In the genomic region with DNA sequence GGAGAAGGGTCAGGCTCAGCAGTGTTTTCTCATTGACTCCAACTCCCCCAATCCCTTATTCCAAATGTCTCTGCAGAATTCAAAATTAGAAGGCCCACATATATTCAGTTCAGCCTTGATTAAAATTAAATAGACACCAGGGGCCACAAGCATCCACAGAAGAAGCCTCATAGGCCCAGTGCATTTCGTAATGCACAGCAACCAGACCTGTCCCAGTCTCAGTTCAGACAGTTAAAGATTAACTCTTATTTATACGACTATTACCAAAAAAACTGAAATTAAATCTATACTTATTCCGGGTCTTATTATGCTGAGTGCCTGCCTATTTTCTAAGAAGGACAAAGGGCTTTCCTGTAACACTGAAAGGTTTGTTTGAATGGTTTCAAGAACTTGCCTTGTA, we compare ENCODE assay signal across 17 cellular contexts. TPM values are rescaled to one million over a fixed set of nuclear protein-coding genes. Genes with fewer than 3 reads are reported as not detected.
DNase-seq lines count a peak whose midpoint lies in the region; ATAC-seq, FAIRE-seq and TF ChIP-seq lines count a peak whose summit lies in the region.
"Had no signal": no experiment of that assay in that cellular context is flagged by ENCODE, and none has a peak within 500 bp of the region (broad histone marks: within the 10 kb centered on the region; RNA-seq: fewer than 3 reads in every experiment).

No MANE protein-coding gene starts in this region.

- no peak overlapping the region for H3K27ac ChIP-seq in K562 (ENCODE audit: extremely low read depth, low read depth, low read length)
- peak overlapping the region in 2 of 3 donors; percentile 41 to 71 for H3K27ac ChIP-seq in right lobe of liver
- H3K27ac ChIP-seq in right atrium auricular region = no peak overlapping the region
- H3K27ac ChIP-seq: 22Rv1, BLaER1, HL-60 had no signal

- BruUV-seq in K562 (replicated peaks; lab: Mats Ljungman, UMichigan) = TSS peak; percentile 4

- ATAC-seq in activated T-cell treated with anti-CD3 and anti-CD28 coated beads, Interleukin-2, amount 50 U/mL, for 4 hours = no peak
- ATAC-seq in K562 = no peak
- ATAC-seq in right lobe of liver = peak; percentile 74 to 83 (median 81)

- intact Hi-C loops in K562 (cut with micrococcal nuclease) (no loop called here), right lobe of liver (cut with DNase I) (loop anchor here in 1 of 2 donors (10.0 kb wide), 1 partner anchor 100 kb away; no protein-coding TSS in a partner anchor)

- H3K27ac Mint-ChIP-seq in activated T-cell treated with anti-CD3 and anti-CD28 coated beads, Interleukin-2, amount 50 U/mL, for 24 hours = peak overlapping the region; percentile 20
- peak overlapping the region; percentile 33 for H3K27ac Mint-ChIP-seq in type B pancreatic cell
- H3K27ac Mint-ChIP-seq: HFFc6 had no signal

- H3K36me3 ChIP-seq in K562 (ENCODE audit: control insufficient read depth, insufficient read depth, low read length) (peaks cover 99% of the 10 kb centered on the region), right lobe of liver (peaks cover 0 to 68% (median 29%) of the 10 kb centered on the region in 4 donors), right atrium auricular region (peaks cover 85% of the 10 kb centered on the region)

- no peaks in the 10 kb centered on the region for H3K27me3 ChIP-seq in K562 (ENCODE audit: control insufficient read depth in 2 of 2, insufficient read depth in 2 of 2, low read length in 2 of 2)
- no peaks in the 10 kb centered on the region for H3K27me3 ChIP-seq in right lobe of liver
- H3K27me3 ChIP-seq in right atrium auricular region = no peaks in the 10 kb centered on the region
- H3K27me3 ChIP-seq: BLaER1 had no signal

- peaks cover 100% of the 10 kb centered on the region for H3K36me3 Mint-ChIP-seq in activated T-cell treated with anti-CD3 and anti-CD28 coated beads, Interleukin-2, amount 50 U/mL, for 24 hours (ENCODE audit: low read depth)
- H3K36me3 Mint-ChIP-seq in activated T-cell treated with anti-CD3 and anti-CD28 coated beads, Interleukin-2, amount 50 U/mL, for 4 hours (ENCODE audit: insufficient read depth) = peaks cover 61% of the 10 kb centered on the region
- peaks cover 33% of the 10 kb centered on the region for H3K36me3 Mint-ChIP-seq in type B pancreatic cell

- in situ Hi-C loops in K562 (cut with MboI) = no loop called here

- WGBS in K562 (ENCODE audit: insufficient coverage, low coverage, missing lambda C conversion rate) = 92% methylated on average over 3 of the region's 3 CpGs
- 31% methylated on average over 3 of the region's 3 CpGs for WGBS in right lobe of liver (ENCODE audit: insufficient coverage, low coverage, low lambda C conversion rate, missing lambda C conversion rate)

- no peaks in the 10 kb centered on the region for H3K9me3 ChIP-seq in K562 (replicated peaks; ENCODE audit: control insufficient read depth, insufficient read depth, low read depth, low read length)
- no peaks in the 10 kb centered on the region for H3K9me3 ChIP-seq in right lobe of liver
- no peaks in the 10 kb centered on the region for H3K9me3 ChIP-seq in right atrium auricular region
- H3K9me3 ChIP-seq: BLaER1, Caco-2 had no signal

- H3K27me3 Mint-ChIP-seq in activated T-cell treated with anti-CD3 and anti-CD28 coated beads, Interleukin-2, amount 50 U/mL, for 24 hours = no peaks in the 10 kb centered on the region
- H3K27me3 Mint-ChIP-seq in activated T-cell treated with anti-CD3 and anti-CD28 coated beads, Interleukin-2, amount 50 U/mL, for 4 hours (ENCODE audit: low read depth) = no peaks in the 10 kb centered on the region
- no peaks in the 10 kb centered on the region for H3K27me3 Mint-ChIP-seq in type B pancreatic cell
- H3K27me3 Mint-ChIP-seq: CD8-positive, alpha-beta memory T cell had no signal

- TF ChIP-seq POLR2A in K562 (conservative IDR thresholded peaks at IDR 0.05) (no peak), right lobe of liver (IDR thresholded peaks at IDR 0.05) (no peak)

- TF ChIP-seq EP300 in K562 (IDR thresholded peaks at IDR 0.05; ENCODE audit: low read length) = no peak

- no peaks in the 10 kb centered on the region for H3K9me1 ChIP-seq in K562 (ENCODE audit: control insufficient read depth, insufficient read depth, low read length)

- H2AFZ ChIP-seq in K562 (ENCODE audit: low read depth, low read length) = no peak overlapping the region

- H3K9me3 Mint-ChIP-seq in activated T-cell treated with anti-CD3 and anti-CD28 coated beads, Interleukin-2, amount 50 U/mL, for 24 hours = no peaks in the 10 kb centered on the region
- H3K9me3 Mint-ChIP-seq in activated T-cell treated with anti-CD3 and anti-CD28 coated beads, Interleukin-2, amount 50 U/mL, for 4 hours = no peaks in the 10 kb centered on the region
- H3K9me3 Mint-ChIP-seq in type B pancreatic cell = no peaks in the 10 kb centered on the region
- H3K9me3 Mint-ChIP-seq: CD8-positive, alpha-beta memory T cell; HFFc6 had no signal

- TF ChIP-seq CTCF in K562 (IDR thresholded peaks at IDR 0.05 in 2 of 3, conservative IDR thresholded peaks at IDR 0.05 in 1 of 3; ENCODE audit: insufficient read depth in 2 of 3, low read depth in 1 of 3, low read length in 3 of 3) = no peak
- TF ChIP-seq CTCF in right lobe of liver (IDR thresholded peaks at IDR 0.05) = peak in 2 of 4 donors; percentile 17 to 28
- TF ChIP-seq CTCF in type B pancreatic cell (conservative IDR thresholded peaks at IDR 0.05) = no peak
- no peak for TF ChIP-seq CTCF in right atrium auricular region (IDR thresholded peaks at IDR 0.05)

- no peak for TF ChIP-seq RAD21 in K562 (CRISPR knock-in tag; conservative IDR thresholded peaks at IDR 0.05 in 1 of 2, IDR thresholded peaks at IDR 0.05 in 1 of 2)

- H3K4me3 Mint-ChIP-seq in activated T-cell treated with anti-CD3 and anti-CD28 coated beads, Interleukin-2, amount 50 U/mL, for 24 hours = no peak overlapping the region
- no peak overlapping the region for H3K4me3 Mint-ChIP-seq in activated T-cell treated with anti-CD3 and anti-CD28 coated beads, Interleukin-2, amount 50 U/mL, for 4 hours
- no peak overlapping the region for H3K4me3 Mint-ChIP-seq in type B pancreatic cell
- H3K4me3 Mint-ChIP-seq: CD8-positive, alpha-beta memory T cell; HFFc6 had no signal

- H3K4me3 ChIP-seq in K562 (no peak overlapping the region), right lobe of liver (no peak overlapping the region), right atrium auricular region (no peak overlapping the region)
- H3K4me3 ChIP-seq: BLaER1 had no signal

- DNase-seq in activated T-cell treated with anti-CD3 and anti-CD28 coated beads, Interleukin-2, amount 50 U/mL, for 24 hours = peak; percentile 2
- DNase-seq in activated T-cell treated with anti-CD3 and anti-CD28 coated beads, Interleukin-2, amount 50 U/mL, for 4 hours = no peak
- DNase-seq in K562 (ENCODE audit: extremely low read depth in 1 of 4, low spot score in 3 of 4) (no peak), right lobe of liver (no peak), type B pancreatic cell (ENCODE audit: extremely low spot score, unreplicated experiment) (no peak), right atrium auricular region (ENCODE audit: low spot score) (no peak)
- no peak for DNase-seq in effector CD8-positive, alpha-beta T cell (lab: John Stamatoyannopoulos, UW)
- DNase-seq: Caco-2; CD8-positive, alpha-beta memory T cell; GF-D8; HCEC 1CT; HFFc6 had no signal

- H4K20me1 ChIP-seq in K562 (replicated peaks; ENCODE audit: control insufficient read depth, insufficient read depth, low read length) = peaks cover 7% of the 10 kb centered on the region; the same call in 1 of the 2 replicates

- CTCF ChIA-PET in K562 (lab: Yijun Ruan, JAX; ENCODE audit: low intra/inter-chr PET ratio) = no interaction called here

- H3K4me1 ChIP-seq in K562 (replicated peaks in 1 of 2; ENCODE audit: control insufficient read depth in 2 of 2, insufficient read depth in 2 of 2, low read length in 2 of 2) = peaks cover 0 to 6% of the 10 kb centered on the region in 2 experiments; a peak in 2 of 5 replicates
- peaks cover 0 to 22% (median 10%) of the 10 kb centered on the region in 4 donors for H3K4me1 ChIP-seq in right lobe of liver
- H3K4me1 ChIP-seq in right atrium auricular region = no peaks in the 10 kb centered on the region
- H3K4me1 ChIP-seq: BLaER1, Caco-2 had no signal

- no peak overlapping the region for H3K4me2 ChIP-seq in K562 (ENCODE audit: insufficient read depth, low read length)
- H3K4me2 ChIP-seq: BLaER1 had no signal

- POLR2A ChIA-PET in K562 (lab: Yijun Ruan, JAX) = no interaction called here

- H3K9ac ChIP-seq in K562 (ENCODE audit: insufficient read depth in 1 of 2, low read depth in 2 of 2, low read length in 2 of 2) = no peak overlapping the region
- H3K9ac ChIP-seq: BLaER1 had no signal

- H3K4me1 Mint-ChIP-seq in activated T-cell treated with anti-CD3 and anti-CD28 coated beads, Interleukin-2, amount 50 U/mL, for 24 hours (ENCODE audit: low read depth) = peaks cover 2% of the 10 kb centered on the region
- H3K4me1 Mint-ChIP-seq in activated T-cell treated with anti-CD3 and anti-CD28 coated beads, Interleukin-2, amount 50 U/mL, for 4 hours (ENCODE audit: low read depth) = peaks cover 5% of the 10 kb centered on the region
- peaks cover 7% of the 10 kb centered on the region for H3K4me1 Mint-ChIP-seq in type B pancreatic cell (ENCODE audit: unreplicated experiment)

- H3K79me2 ChIP-seq in K562 (ENCODE audit: control insufficient read depth, insufficient read depth, low read length) = no peaks in the 10 kb centered on the region; the same call in 2 of the 3 replicates

- FAIRE-seq in K562 (lab: Jason Lieb, UNC) = no peak
- FAIRE-seq: GM19239 had no signal

RNA-seq across cellular contexts. Expression of a gene that starts 41.8 kb away (rescaled TPM):
- total RNA-seq in activated T-cell treated with anti-CD3 and anti-CD28 coated beads, Interleukin-2, amount 50 U/mL, for 4 hours = not detected
- not detected in 2 replicates for total RNA-seq in K562 (2011; cell fraction: chromatin; rRNA removed; ENCODE audit: low replicate concordance)
- not detected in 2 replicates for total RNA-seq in K562 (2011; cell fraction: nucleolus; rRNA removed)
- not detected in 2 replicates for total RNA-seq in K562 (2011; cell fraction: nucleoplasm; rRNA removed)
- not detected in 2 replicates for total RNA-seq in K562 (2014; rRNA removed)
- not detected in 2 replicates for total RNA-seq in K562 (2014; rRNA removed; fragmentation: Illumina TruSeq; extraction: Trizol)
- not detected in 2 replicates for total RNA-seq in K562 (2015; rRNA removed; fragmentation: Illumina TruSeq; extraction: Trizol)
- total RNA-seq in K562 (2021) = not detected in 2 replicates
- not detected in 2 replicates for polyA plus RNA-seq in K562 (2011; rRNA removed)
- polyA plus RNA-seq in K562 (2011; cell fraction: cytosol; rRNA removed) = not detected in 2 replicates
- polyA plus RNA-seq in K562 (2011; cell fraction: nucleus; rRNA removed) = not detected in 2 replicates
- 0.04 TPM in 1 of 2 replicates, not detected in the other for polyA plus RNA-seq in K562 (2012)
- not detected in 2 replicates for polyA plus RNA-seq in K562 (2014; fragmentation: Illumina TruSeq; extraction: Trizol)
- not detected for polyA plus RNA-seq in K562 (2014; fragmentation: Nextera tagmentation; extraction: Ambion mirVana)
- polyA plus RNA-seq in K562 (2014; rRNA removed) = not detected in 2 replicates
- 0.06 TPM in 1 of 2 replicates, not detected in the other for polyA minus RNA-seq in K562 (2011; rRNA and poly(A)+ RNA removed)
- polyA minus RNA-seq in K562 (2011; cell fraction: cytosol; rRNA and poly(A)+ RNA removed) = not detected in 2 replicates
- not detected in 2 replicates for polyA minus RNA-seq in K562 (2011; cell fraction: nucleus; rRNA and poly(A)+ RNA removed)
- under 1 TPM in 1 of 6 experiments, not detected in 5; 0.33 TPM for total RNA-seq in right lobe of liver
- total RNA-seq in type B pancreatic cell (ENCODE audit: low replicate concordance) = 1.4 and 26.2 TPM in 2 replicates
- 10 to 100 TPM; 13.9 to 34.7 TPM for total RNA-seq in right atrium auricular region
- total RNA-seq: A673, Caco-2, HFFc6 had no signal
- polyA plus RNA-seq: CD8-positive, alpha-beta memory T cell had no signal

Comparison
In these comparisons a context has a peak if more than half of its experiments do, and no peak if none do; other contexts are left out.
1. ATAC-seq: peak in right lobe of liver (4 of 4); none in activated T-cell treated with anti-CD3 and anti-CD28 coated beads, Interleukin-2, amount 50 U/mL, for 4 hours (0 of 2) and K562 (single experiment).
2. H3K27ac ChIP-seq: peak in right lobe of liver (2 of 3); none in K562 (single experiment) and right atrium auricular region (0 of 2).